In the genomic region with DNA sequence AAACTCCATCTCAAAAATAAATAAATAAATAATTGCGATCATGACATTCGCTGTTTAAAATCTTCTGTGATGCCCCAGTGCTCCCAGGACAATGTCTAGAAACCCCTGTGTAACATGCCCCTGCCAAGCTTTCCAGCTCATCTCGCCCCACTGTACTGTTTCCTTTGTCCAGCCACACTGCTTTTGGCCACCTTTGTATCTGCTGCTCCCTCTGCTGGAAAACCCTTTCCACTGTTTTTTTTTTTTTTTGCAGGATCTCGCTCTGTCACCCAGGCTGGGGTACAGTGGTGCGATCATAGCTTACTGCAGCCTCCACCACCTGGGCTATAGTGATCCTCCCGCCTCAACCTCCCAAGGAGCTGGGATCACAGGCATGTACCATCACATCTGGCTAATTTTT, we compare ENCODE assay signal across 7 cellular contexts. TPM values are rescaled to one million over a fixed set of nuclear protein-coding genes. Genes with fewer than 3 reads are reported as not detected.
DNase-seq lines count a peak whose midpoint lies in the region; ATAC-seq and TF ChIP-seq lines count a peak whose summit lies in the region.
"Had no signal": no experiment of that assay in that cellular context is flagged by ENCODE, and none has a peak within 500 bp of the region (broad histone marks: within the 10 kb centered on the region; RNA-seq: fewer than 3 reads in every experiment).

No MANE protein-coding gene starts in this region.

- no peak for ATAC-seq in HG02938 (IDR thresholded peaks at IDR 0.05; ENCODE audit: unreplicated experiment)

- TF ChIP-seq POLR2A in adrenal gland (IDR thresholded peaks at IDR 0.05), result no peak

- no peaks in the 10 kb centered on the region for H3K27me3 ChIP-seq in adrenal gland

- H3K9me3 Mint-ChIP-seq in activated naive CD4-positive, alpha-beta T cell treated with anti-CD3 and anti-CD28 coated beads, Interleukin-2, amount 10 ng/mL, durations not matched to agents 7 days and 5 days, result peaks cover 5% of the 10 kb centered on the region

- H3K36me3 ChIP-seq in HEK293 (ENCODE audit: control insufficient read depth in 2 of 2, insufficient read depth in 1 of 2, low read length in 2 of 2), result peaks cover 42 to 69% of the 10 kb centered on the region in 2 experiments
- no peaks in the 10 kb centered on the region for H3K36me3 ChIP-seq in adrenal gland (replicated peaks in 1 of 2)

- TF ChIP-seq CTCF in HEK293 (tag by site-specific recombination; IDR thresholded peaks at IDR 0.05) (peak; percentile 72), adrenal gland (IDR thresholded peaks at IDR 0.05) (peak in 5 of 6 experiments; percentile 6 to 46 (median 23))

- intact Hi-C loops in adrenal gland (cut with DNase I), result no loop called here

- CTCF ChIA-PET in HEK293 (lab: Yijun Ruan, JAX), result interaction anchor here (0.5 to 3.8 kb wide), 36 partner anchors 11 to 1114 kb away, joined by 3 to 52 read pairs (median 4); a partner anchor contains a TSS
- CTCF ChIA-PET in activated naive CD4-positive, alpha-beta T cell treated with anti-CD3 and anti-CD28 coated beads, Interleukin-2, amount 10 ng/mL, durations not matched to agents 7 days and 5 days (lab: Charles Lee), result interaction anchor here (1.7 kb wide), 1 partner anchor 14 kb away, joined by 5 read pairs; no protein-coding TSS in a partner anchor

- POLR2A ChIA-PET in HEK293 (lab: Yijun Ruan, JAX), result interaction anchor here (0.6 to 0.8 kb wide), 3 partner anchors 42 to 107 kb away, joined by 3 to 5 read pairs (median 4); no protein-coding TSS in a partner anchor

- H3K4me1 ChIP-seq in HEK293 (ENCODE audit: control insufficient read depth, insufficient read depth, low read length), result peaks cover 1% of the 10 kb centered on the region
- peaks cover 0 to 3% of the 10 kb centered on the region in 2 donors for H3K4me1 ChIP-seq in adrenal gland (replicated peaks in 1 of 2)

- H3K27me3 Mint-ChIP-seq in activated naive CD4-positive, alpha-beta T cell treated with anti-CD3 and anti-CD28 coated beads, Interleukin-2, amount 10 ng/mL, durations not matched to agents 7 days and 5 days, result no peaks in the 10 kb centered on the region

- H3K27ac ChIP-seq in HEK293 (ENCODE audit: extremely low read depth, low read depth, low read length), result no peak overlapping the region
- no peak overlapping the region for H3K27ac ChIP-seq in adrenal gland

- H3K4me3 ChIP-seq in HEK293 (ENCODE audit: low read depth, low read length) (no peak overlapping the region), adrenal gland (no peak overlapping the region)

- H3K9me3 ChIP-seq in HEK293 (ENCODE audit: control insufficient read depth, insufficient read depth, low read depth, low read length) (peaks cover 7% of the 10 kb centered on the region), adrenal gland (replicated peaks in 1 of 3) (no peaks in the 10 kb centered on the region)

- H3K4me3 Mint-ChIP-seq in activated naive CD4-positive, alpha-beta T cell treated with anti-CD3 and anti-CD28 coated beads, Interleukin-2, amount 10 ng/mL, durations not matched to agents 7 days and 5 days, result no peak overlapping the region

- peaks cover 36% of the 10 kb centered on the region for H3K4me1 Mint-ChIP-seq in activated naive CD4-positive, alpha-beta T cell treated with anti-CD3 and anti-CD28 coated beads, Interleukin-2, amount 10 ng/mL, durations not matched to agents 7 days and 5 days

- WGBS in adrenal gland, 4 donors, result 80 to 86% (median 83%) methylated on average over 6 of the region's 6 CpGs

- peaks cover 42% of the 10 kb centered on the region for H3K36me3 Mint-ChIP-seq in activated naive CD4-positive, alpha-beta T cell treated with anti-CD3 and anti-CD28 coated beads, Interleukin-2, amount 10 ng/mL, durations not matched to agents 7 days and 5 days

- DNase-seq in adrenal gland (peak in 1 of 7 donors; percentile 44), midbrain (lab: John Stamatoyannopoulos, UW) (peak; percentile 10), NCI-H446 treated with DMSO at 0.1 percent for 48 hours (lab: John Stamatoyannopoulos, UW) (no peak)
- DNase-seq in activated naive CD4-positive, alpha-beta T cell treated with anti-CD3 and anti-CD28 coated beads, Interleukin-2, amount 10 ng/mL, durations not matched to agents 7 days and 5 days, result no peak
- DNase-seq: activated gamma-delta T cell treated with Interleukin-2 at 50 U/mL for 16 hours had no signal

- H3K27ac Mint-ChIP-seq in activated naive CD4-positive, alpha-beta T cell treated with anti-CD3 and anti-CD28 coated beads, Interleukin-2, amount 10 ng/mL, durations not matched to agents 7 days and 5 days, result no peak overlapping the region

TF ChIP-seq in HEK293, 187 proteins besides CTCF, POLR2A, EP300 and RAD21:
- TF ChIP-seq, protein P1, sequence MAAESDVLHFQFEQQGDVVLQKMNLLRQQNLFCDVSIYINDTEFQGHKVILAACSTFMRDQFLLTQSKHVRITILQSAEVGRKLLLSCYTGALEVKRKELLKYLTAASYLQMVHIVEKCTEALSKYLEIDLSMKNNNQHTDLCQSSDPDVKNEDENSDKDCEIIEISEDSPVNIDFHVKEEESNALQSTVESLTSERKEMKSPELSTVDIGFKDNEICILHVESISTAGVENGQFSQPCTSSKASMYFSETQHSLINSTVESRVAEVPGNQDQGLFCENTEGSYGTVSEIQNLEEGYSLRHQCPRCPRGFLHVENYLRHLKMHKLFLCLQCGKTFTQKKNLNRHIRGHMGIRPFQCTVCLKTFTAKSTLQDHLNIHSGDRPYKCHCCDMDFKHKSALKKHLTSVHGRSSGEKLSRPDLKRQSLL (tag by site-specific recombination; IDR thresholded peaks at IDR 0.05), result no peak
- TF ChIP-seq ZNF654 (tag by site-specific recombination; IDR thresholded peaks at IDR 0.05; ENCODE audit: low read depth) (peak; percentile 49), ZNF2 (tag by site-specific recombination; IDR thresholded peaks at IDR 0.05) (peak; percentile 34; the same call in 1 of the 2 replicates)

RNA-seq across cellular contexts. Expression of a gene that starts 7.5 kb away (rescaled TPM):
- 10 to 100 TPM in 6 of 8 donors, 1 to 10 TPM in 2; 6.6 to 25.9 (median 15.4) TPM for total RNA-seq in adrenal gland
- polyA plus RNA-seq in adrenal gland, result 10 to 100 TPM in 2 of 3 donors, 1 to 10 TPM in 1; 6.3 to 16.3 (median 14.5) TPM

RNA-seq across cellular contexts. Expression of a gene that starts 22.8 kb away (rescaled TPM):
- 10 to 100 TPM; 16.6 to 53.9 (median 40.8) TPM for total RNA-seq in adrenal gland
- 10 to 100 TPM; 21.7 to 92.7 (median 41.4) TPM for polyA plus RNA-seq in adrenal gland

RNA-seq across cellular contexts. Expression of a gene that starts 43.1 kb away (rescaled TPM):
- total RNA-seq in adrenal gland, result 10 to 100 TPM; 34.9 to 71.2 (median 54.9) TPM
- polyA plus RNA-seq in adrenal gland, result 100 to 1,000 TPM in 2 of 3 donors, 10 to 100 TPM in 1; 10.3 to 214 (median 148) TPM

RNA-seq across cellular contexts. Expression of a gene that starts 50.6 kb away (rescaled TPM):
- total RNA-seq in adrenal gland, result under 1 TPM in 5 of 8 donors, not detected in 3; 0.15 to 0.43 (median 0.18) TPM
- 1 to 10 TPM in 2 of 3 donors, under 1 TPM in 1; 0.53 to 4.7 (median 1.2) TPM for polyA plus RNA-seq in adrenal gland

RNA-seq across cellular contexts. Expression of a gene that starts 53.4 kb away (rescaled TPM):
- total RNA-seq in adrenal gland, result not detected
- not detected for polyA plus RNA-seq in adrenal gland
